In the genomic region with DNA sequence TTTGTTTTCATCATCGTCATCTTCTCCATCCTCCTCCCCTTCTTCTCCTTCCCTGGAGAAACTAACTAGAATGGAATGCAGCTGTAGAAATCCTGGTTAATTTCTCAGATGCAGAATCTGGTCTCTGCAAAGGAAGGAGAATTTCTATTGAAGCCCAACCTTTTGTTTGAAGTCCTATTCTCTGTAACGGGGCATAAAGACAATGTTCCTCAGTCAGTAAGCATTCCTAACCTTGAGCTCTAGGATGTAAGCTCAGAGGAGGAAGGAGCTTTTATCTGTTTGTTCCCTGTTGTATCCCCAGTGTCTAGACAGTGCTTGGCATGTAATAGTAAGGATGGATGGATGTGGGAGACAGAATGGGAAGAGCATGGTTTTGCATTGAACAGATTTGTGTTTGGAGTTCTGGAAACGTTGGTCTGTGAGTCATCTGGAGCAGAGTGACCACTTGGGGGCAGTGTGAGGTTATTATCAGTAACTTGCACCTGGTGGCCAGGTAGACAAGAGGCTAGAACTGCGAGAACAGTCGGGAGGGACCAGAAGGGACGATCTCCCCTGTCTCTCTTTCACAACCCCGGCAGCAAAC, we compare ENCODE assay signal across 9 cellular contexts.
DNase-seq lines count a peak whose midpoint lies in the region; ATAC-seq, FAIRE-seq and TF ChIP-seq lines count a peak whose summit lies in the region.
"Had no signal": no experiment of that assay in that cellular context is flagged by ENCODE, and none has a peak within 500 bp of the region (broad histone marks: within the 10 kb centered on the region; RNA-seq: fewer than 3 reads in every experiment).

No MANE protein-coding gene starts in this region.

- SMC1A ChIA-PET in GM12878 (lab: Charles Lee; ENCODE audit: uncharacterized antibody, unreplicated experiment): interaction anchor here (1.0 to 1.2 kb wide), 3 partner anchors 10 to 14 kb away, joined by 3 to 6 read pairs (median 4); no protein-coding TSS in a partner anchor

- H3K9ac ChIP-seq in GM12878 (ENCODE audit: control insufficient read depth, insufficient read depth, low read length): no peak overlapping the region

- in situ Hi-C loops in GM12878 (cut with MboI): no loop called here

- no TSS peak for BruUV-seq in GM12878 (replicated peaks; lab: Mats Ljungman, UMichigan)

- H3K27ac ChIP-seq in GM12878 (ENCODE audit: control insufficient read depth, insufficient read depth) (no peak overlapping the region), lung (ENCODE audit: low read depth in 1 of 2, low read length in 1 of 2) (no peak overlapping the region)

- H3K79me2 ChIP-seq in GM12878 (ENCODE audit: control insufficient read depth, insufficient read depth, low read length): no peaks in the 10 kb centered on the region

- RAD21 ChIA-PET in GM12878 (lab: Charles Lee; ENCODE audit: unreplicated experiment): interaction anchor here (1.0 kb wide), 1 partner anchor 443 kb away, joined by 3 read pairs; no protein-coding TSS in a partner anchor

- H3K4me1 ChIP-seq in GM12878 (ENCODE audit: control insufficient read depth, insufficient read depth, low read length) (no peaks in the 10 kb centered on the region), lung (ENCODE audit: control insufficient read depth in 2 of 2, insufficient read depth in 2 of 2, low read length in 2 of 2) (peaks cover 0 to 3% of the 10 kb centered on the region in 2 donors)

- H3K4me2 ChIP-seq in GM12878 (ENCODE audit: control insufficient read depth, insufficient read depth): no peak overlapping the region

- H3K27me3 ChIP-seq in GM12878 (replicated peaks in 1 of 2; ENCODE audit: control insufficient read depth in 2 of 2, insufficient read depth in 2 of 2, low read length in 1 of 2) (no peaks in the 10 kb centered on the region), lung (ENCODE audit: control insufficient read depth, insufficient read depth) (no peaks in the 10 kb centered on the region)

- H3K36me3 ChIP-seq in GM12878 (ENCODE audit: control insufficient read depth in 2 of 2, insufficient read depth in 2 of 2, low read length in 1 of 2): peaks cover 0 to 2% of the 10 kb centered on the region in 2 experiments; a peak in 2 of 4 replicates
- H3K36me3 ChIP-seq in lung (ENCODE audit: control insufficient read depth in 2 of 2, insufficient read depth in 2 of 2, low read length in 2 of 2): no peaks in the 10 kb centered on the region

- intact Hi-C loops in GM12878 (cut with micrococcal nuclease; ENCODE audit: unreplicated experiment): no loop called here

- no peaks in the 10 kb centered on the region for H3K9me3 Mint-ChIP-seq in activated naive CD8-positive, alpha-beta T cell treated with anti-CD3 and anti-CD28 coated beads, Interleukin-2, amount 50 U/mL, for 24 hours
- no peaks in the 10 kb centered on the region for H3K9me3 Mint-ChIP-seq in activated naive CD8-positive, alpha-beta T cell treated with anti-CD3 and anti-CD28 coated beads for 36 hours

- H3K36me3 Mint-ChIP-seq in activated naive CD8-positive, alpha-beta T cell treated with anti-CD3 and anti-CD28 coated beads, Interleukin-2, amount 50 U/mL, for 24 hours (ENCODE audit: low read depth): no peaks in the 10 kb centered on the region
- H3K36me3 Mint-ChIP-seq in activated naive CD8-positive, alpha-beta T cell treated with anti-CD3 and anti-CD28 coated beads for 36 hours: no peaks in the 10 kb centered on the region
- H3K36me3 Mint-ChIP-seq: activated naive CD8-positive, alpha-beta T cell had no signal

- TF ChIP-seq CTCF in GM12878 (IDR thresholded peaks at IDR 0.05 in 2 of 3, conservative IDR thresholded peaks at IDR 0.05 in 1 of 3; ENCODE audit: control insufficient read depth in 2 of 3, extremely low read depth in 1 of 3, insufficient read depth in 1 of 3, low read depth in 3 of 3, low read length in 3 of 3): peak; percentile 42 to 54 (median 42); a peak in 5 of 6 replicates
- TF ChIP-seq CTCF in lung (IDR thresholded peaks at IDR 0.05; ENCODE audit: control extremely low read depth, extremely low read depth): no peak

- no peak for FAIRE-seq in GM12878 (lab: Jason Lieb, UNC)

- TF ChIP-seq EP300 in GM12878 (IDR thresholded peaks at IDR 0.05; ENCODE audit: borderline replicate concordance in 1 of 2, control insufficient read depth in 1 of 2, low read depth in 2 of 2, low read length in 2 of 2): no peak

- no peak overlapping the region for H3K4me3 ChIP-seq in GM12878
- no peak overlapping the region for H3K4me3 ChIP-seq in lung

- no peaks in the 10 kb centered on the region for H3K27me3 Mint-ChIP-seq in activated naive CD8-positive, alpha-beta T cell treated with anti-CD3 and anti-CD28 coated beads, Interleukin-2, amount 50 U/mL, for 24 hours
- H3K27me3 Mint-ChIP-seq in activated naive CD8-positive, alpha-beta T cell treated with anti-CD3 and anti-CD28 coated beads for 36 hours: no peaks in the 10 kb centered on the region
- H3K27me3 Mint-ChIP-seq: activated naive CD8-positive, alpha-beta T cell had no signal

- 0 out of 2 replicates have a peak, but pooled peaks cover 4% of the 10 kb centered on the region for H4K20me1 ChIP-seq in GM12878 (ENCODE audit: control insufficient read depth, insufficient read depth)

- no peak overlapping the region for H3K27ac Mint-ChIP-seq in activated naive CD8-positive, alpha-beta T cell treated with anti-CD3 and anti-CD28 coated beads, Interleukin-2, amount 50 U/mL, for 24 hours
- H3K27ac Mint-ChIP-seq in activated naive CD8-positive, alpha-beta T cell treated with anti-CD3 and anti-CD28 coated beads for 36 hours: no peak overlapping the region
- H3K27ac Mint-ChIP-seq: activated naive CD8-positive, alpha-beta T cell had no signal

- peak; percentile 65 for TF ChIP-seq RAD21 in GM12878 (IDR thresholded peaks at IDR 0.05; ENCODE audit: insufficient read depth, low read depth, low read length)

- no peak for TF ChIP-seq POLR2A in GM12878 (IDR thresholded peaks at IDR 0.05; ENCODE audit: low read depth, low read length)

- CTCF ChIA-PET in GM12878 (lab: Yijun Ruan, JAX): interaction anchor here (0.7 to 1.6 kb wide), 5 partner anchors 9 to 130 kb away, joined by 3 to 7 read pairs (median 3); no protein-coding TSS in a partner anchor

- H3K9me3 ChIP-seq in GM12878 (replicated peaks; ENCODE audit: control insufficient read depth, insufficient read depth, low read length) (no peaks in the 10 kb centered on the region), lung (ENCODE audit: control insufficient read depth in 2 of 2, insufficient read depth in 1 of 2, low read length in 1 of 2) (no peaks in the 10 kb centered on the region)

- POLR2A ChIA-PET in GM12878 (lab: Charles Lee): interaction anchor here (1.0 kb wide), 1 partner anchor 9 kb away, joined by 3 read pairs; no protein-coding TSS in a partner anchor

- H3K4me1 Mint-ChIP-seq in activated naive CD8-positive, alpha-beta T cell treated with anti-CD3 and anti-CD28 coated beads, Interleukin-2, amount 50 U/mL, for 24 hours: no peaks in the 10 kb centered on the region
- H3K4me1 Mint-ChIP-seq in activated naive CD8-positive, alpha-beta T cell treated with anti-CD3 and anti-CD28 coated beads for 36 hours: no peaks in the 10 kb centered on the region

- 49% methylated on average over 7 of the region's 7 CpGs for WGBS in GM12878 (ENCODE audit: insufficient coverage, insufficient replicate concordance, low lambda C conversion rate, missing lambda C conversion rate)
- 45% methylated on average over 7 of the region's 7 CpGs for WGBS in lung, 2 donors

- peak; percentile 26 for DNase-seq in activated naive CD8-positive, alpha-beta T cell treated with anti-CD3 and anti-CD28 coated beads, Interleukin-2, amount 50 U/mL, for 24 hours
- no peak for DNase-seq in activated naive CD8-positive, alpha-beta T cell treated with anti-CD3 and anti-CD28 coated beads for 36 hours
- DNase-seq in NCI-H2171 (lab: John Stamatoyannopoulos, UW) (peak; percentile 28), GM12878 (ENCODE audit: low read depth, low spot score) (no peak), lung (ENCODE audit: low spot score) (peak; percentile 37), DMS114 treated with DMSO at 0.1 percent for 48 hours (lab: John Stamatoyannopoulos, UW; ENCODE audit: unreplicated experiment) (no peak), amniotic stem cell (lab: John Stamatoyannopoulos, UW) (no peak)

- no peak for ATAC-seq in activated naive CD8-positive, alpha-beta T cell treated with anti-CD3 and anti-CD28 coated beads, Interleukin-2, amount 50 U/mL, for 24 hours
- ATAC-seq in GM12878 (peak; percentile 54; the same call in 2 of the 3 replicates), lung (ENCODE audit: insufficient read depth, low FRiP score) (no peak), GM21526 (IDR thresholded peaks at IDR 0.05; ENCODE audit: low FRiP score, unreplicated experiment) (no peak)

- no peak overlapping the region for H3K4me3 Mint-ChIP-seq in activated naive CD8-positive, alpha-beta T cell treated with anti-CD3 and anti-CD28 coated beads, Interleukin-2, amount 50 U/mL, for 24 hours
- H3K4me3 Mint-ChIP-seq in activated naive CD8-positive, alpha-beta T cell treated with anti-CD3 and anti-CD28 coated beads for 36 hours: no peak overlapping the region
- H3K4me3 Mint-ChIP-seq: activated naive CD8-positive, alpha-beta T cell had no signal

- no peak overlapping the region for H2AFZ ChIP-seq in GM12878 (ENCODE audit: control insufficient read depth, low read depth, low read length)

TF ChIP-seq in GM12878, 131 proteins besides CTCF, POLR2A, EP300 and RAD21:
- TF ChIP-seq, protein P1, sequence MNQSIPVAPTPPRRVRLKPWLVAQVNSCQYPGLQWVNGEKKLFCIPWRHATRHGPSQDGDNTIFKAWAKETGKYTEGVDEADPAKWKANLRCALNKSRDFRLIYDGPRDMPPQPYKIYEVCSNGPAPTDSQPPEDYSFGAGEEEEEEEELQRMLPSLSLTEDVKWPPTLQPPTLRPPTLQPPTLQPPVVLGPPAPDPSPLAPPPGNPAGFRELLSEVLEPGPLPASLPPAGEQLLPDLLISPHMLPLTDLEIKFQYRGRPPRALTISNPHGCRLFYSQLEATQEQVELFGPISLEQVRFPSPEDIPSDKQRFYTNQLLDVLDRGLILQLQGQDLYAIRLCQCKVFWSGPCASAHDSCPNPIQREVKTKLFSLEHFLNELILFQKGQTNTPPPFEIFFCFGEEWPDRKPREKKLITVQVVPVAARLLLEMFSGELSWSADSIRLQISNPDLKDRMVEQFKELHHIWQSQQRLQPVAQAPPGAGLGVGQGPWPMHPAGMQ (IDR thresholded peaks at IDR 0.05; ENCODE audit: borderline replicate concordance): no peak
- TF ChIP-seq SPI1 (IDR thresholded peaks at IDR 0.05; ENCODE audit: borderline replicate concordance, insufficient read depth, low read depth, low read length) (no peak), NFXL1 (IDR thresholded peaks at IDR 0.05; ENCODE audit: borderline replicate concordance) (no peak), CHD1 (IDR thresholded peaks at IDR 0.05; ENCODE audit: low read depth, low read length) (no peak), YY1 (IDR thresholded peaks at IDR 0.05; ENCODE audit: low read depth, low read length) (no peak), SMC3 (IDR thresholded peaks at IDR 0.05; ENCODE audit: borderline replicate concordance, low read length) (peak; percentile 29; the same call in 1 of the 2 replicates)
TF ChIP-seq in GM12878: peak in this region for 1.

Comparison
In these comparisons a context has a peak if more than half of its experiments do, and no peak if none do; other contexts are left out.
1. DNase-seq: peak in activated naive CD8-positive, alpha-beta T cell treated with anti-CD3 and anti-CD28 coated beads, Interleukin-2, amount 50 U/mL, for 24 hours (single experiment), NCI-H2171 (single experiment) and lung (single experiment); none in activated naive CD8-positive, alpha-beta T cell treated with anti-CD3 and anti-CD28 coated beads for 36 hours (single experiment), GM12878 (single experiment), DMS114 treated with DMSO at 0.1 percent for 48 hours (single experiment) and amniotic stem cell (single experiment).